Comparison of ENCODE assay signal across 9 cellular contexts in genomic region chr11:65607614-65608426, GRCh38. TPM values are rescaled to one million over a fixed set of nuclear protein-coding genes. Genes with fewer than 3 reads are reported as not detected.
A peak's percentile ranks its signal among the peaks of the same experiment; 100 is the strongest.
DNase-seq lines count a peak whose midpoint lies in the region; ATAC-seq and TF ChIP-seq lines count a peak whose summit lies in the region.
"Had no signal": no experiment of that assay in that cellular context is flagged by ENCODE, and none has a peak within 500 bp of the region (broad histone marks: within the 10 kb centered on the region; RNA-seq: fewer than 3 reads in every experiment).

No MANE protein-coding gene starts in this region.

- no peaks in the 10 kb centered on the region for H3K9me3 ChIP-seq in T-helper 17 cell (ENCODE audit: control insufficient read depth, low read length, poor library complexity, severe bottlenecking)
- no peaks in the 10 kb centered on the region for H3K9me3 ChIP-seq in fibroblast of lung (ENCODE audit: control insufficient read depth, insufficient read depth, low read depth, low read length)
- no peaks in the 10 kb centered on the region for H3K9me3 ChIP-seq in stomach smooth muscle (ENCODE audit: control insufficient read depth in 2 of 2, low read length in 2 of 2)

- H3K4me1 Mint-ChIP-seq in T-helper 17 cell, result peaks cover 28% of the 10 kb centered on the region

- no peak for TF ChIP-seq CTCF in fibroblast of lung (conservative IDR thresholded peaks at IDR 0.05 in 1 of 2, IDR thresholded peaks at IDR 0.05 in 1 of 2; ENCODE audit: low read depth in 1 of 2, low read length in 2 of 2)

- no peak overlapping the region for H2AFZ ChIP-seq in fibroblast of lung (ENCODE audit: low read length)

- no peak for DNase-seq in T-helper 17 cell
- no peak for DNase-seq in fibroblast of lung (ENCODE audit: low read depth in 2 of 2)
- DNase-seq in NCI-H748 treated with DMSO at 0.1 percent for 48 hours (lab: John Stamatoyannopoulos, UW), result no peak
- DNase-seq: activated T-cell treated with anti-CD3 and anti-CD28 coated beads, Interleukin-2, amount 50 U/mL, for 72 hours; NCI-H2081 treated with DMSO at 0.1 percent for 48 hours had no signal

- no peaks in the 10 kb centered on the region for H3K36me3 Mint-ChIP-seq in T-helper 17 cell (ENCODE audit: low read depth)

- no peak overlapping the region for H3K4me3 Mint-ChIP-seq in T-helper 17 cell
- H3K4me3 Mint-ChIP-seq: activated T-cell treated with anti-CD3 and anti-CD28 coated beads, Interleukin-2, amount 50 U/mL, for 72 hours had no signal

- H3K4me2 ChIP-seq in fibroblast of lung (ENCODE audit: extremely low read depth, insufficient read depth, low read length), result peak overlapping the region; percentile 54

- H3K27ac Mint-ChIP-seq in T-helper 17 cell, result peak overlapping the region; percentile 65

- H3K9ac ChIP-seq in fibroblast of lung (ENCODE audit: insufficient read depth, low read length), result no peak overlapping the region
- H3K9ac ChIP-seq in stomach smooth muscle (ENCODE audit: low read length in 2 of 2), result no peak overlapping the region

- no peaks in the 10 kb centered on the region for H4K20me1 ChIP-seq in fibroblast of lung (ENCODE audit: control insufficient read depth, extremely low read depth, insufficient read depth, low read length)

- peak overlapping the region in 2 of 4 experiments; percentile 19 to 32 for H3K4me3 ChIP-seq in fibroblast of lung (replicated peaks in 1 of 4; ENCODE audit: control extremely low read depth in 1 of 4, insufficient read depth in 1 of 4, low read depth in 3 of 4, low read length in 4 of 4)
- peak overlapping the region; percentile 46 to 70 for H3K4me3 ChIP-seq in stomach smooth muscle (ENCODE audit: low read length in 2 of 2)

- H3K27ac ChIP-seq in fibroblast of lung (ENCODE audit: insufficient read depth, low read length) (peak overlapping the region; percentile 23), stomach smooth muscle (ENCODE audit: low read length) (peak overlapping the region; percentile 46)
- H3K27ac ChIP-seq: epithelial cell of prostate, HL-60 had no signal

- no peaks in the 10 kb centered on the region for H3K27me3 ChIP-seq in fibroblast of lung (ENCODE audit: control insufficient read depth, insufficient read depth, low read length)
- no peaks in the 10 kb centered on the region for H3K27me3 ChIP-seq in stomach smooth muscle (ENCODE audit: control insufficient read depth in 1 of 2, insufficient read depth in 2 of 2, low read length in 2 of 2)

- no peaks in the 10 kb centered on the region for H3K27me3 Mint-ChIP-seq in T-helper 17 cell

- peaks cover 25% of the 10 kb centered on the region for H3K79me2 ChIP-seq in fibroblast of lung (ENCODE audit: control insufficient read depth, insufficient read depth, low read length)

- peaks cover 27% of the 10 kb centered on the region for H3K36me3 ChIP-seq in fibroblast of lung (ENCODE audit: control insufficient read depth, insufficient read depth, low read length)
- H3K36me3 ChIP-seq in stomach smooth muscle (ENCODE audit: control insufficient read depth in 2 of 2, insufficient read depth in 2 of 2, low read length in 2 of 2), result peaks cover 30 to 38% of the 10 kb centered on the region in 2 donors

- ATAC-seq in T-helper 17 cell, result no peak
- no peak for ATAC-seq in GM21723 (IDR thresholded peaks at IDR 0.05; ENCODE audit: unreplicated experiment)

- H3K4me1 ChIP-seq in fibroblast of lung (ENCODE audit: control insufficient read depth, extremely low read depth, insufficient read depth, low read length) (peaks cover 30% of the 10 kb centered on the region), stomach smooth muscle (ENCODE audit: control insufficient read depth, insufficient read depth, low read length) (peaks cover 56% of the 10 kb centered on the region)

RNA-seq across cellular contexts. Expression of gene MAP3K11, which starts 6.2 kb away (rescaled TPM):
- total RNA-seq in T-helper 17 cell (10 to 100 TPM; 63.1 to 64.6 TPM), fibroblast of lung (16.7 and 19.3 TPM in 2 replicates)
- 10.6 and 14.7 TPM in 2 replicates for polyA plus RNA-seq in fibroblast of lung
- polyA plus RNA-seq in fibroblast of lung (2012), result 20.2 and 31.5 TPM in 2 replicates
- 45.3 and 49.2 TPM in 2 replicates for polyA minus RNA-seq in fibroblast of lung (ENCODE audit: low replicate concordance)

RNA-seq across cellular contexts. Expression of gene PCNX3, which starts 7.8 kb away (rescaled TPM):
- total RNA-seq in T-helper 17 cell, result 10 to 100 TPM; 56.0 to 60.5 TPM
- total RNA-seq in fibroblast of lung, result 11.0 and 14.7 TPM in 2 replicates
- 8.0 and 14.5 TPM in 2 replicates for polyA plus RNA-seq in fibroblast of lung
- 16.1 and 25.3 TPM in 2 replicates for polyA plus RNA-seq in fibroblast of lung (2012)
- polyA minus RNA-seq in fibroblast of lung (ENCODE audit: low replicate concordance), result 80.6 and 89.1 TPM in 2 replicates

RNA-seq across cellular contexts. Expression of gene KCNK7, which starts 12.2 kb away (rescaled TPM):
- total RNA-seq in T-helper 17 cell (1 to 10 TPM; 4.7 to 5.7 TPM), fibroblast of lung (under 0.01 TPM in 1 of 2 replicates, not detected in the other)
- polyA plus RNA-seq in fibroblast of lung, result not detected in 2 replicates
- polyA plus RNA-seq in fibroblast of lung (2012), result 0.10 TPM in 1 of 2 replicates, not detected in the other
- not detected in 2 replicates for polyA minus RNA-seq in fibroblast of lung (ENCODE audit: low replicate concordance)

RNA-seq across cellular contexts. Expression of gene SIPA1, which starts 30.1 kb away (rescaled TPM):
- total RNA-seq in T-helper 17 cell, result 100 to 1,000 TPM; 142 to 182 TPM
- 13.6 and 32.5 TPM in 2 replicates for total RNA-seq in fibroblast of lung
- polyA plus RNA-seq in fibroblast of lung, result 7.8 and 15.4 TPM in 2 replicates
- 26.1 and 51.6 TPM in 2 replicates for polyA plus RNA-seq in fibroblast of lung (2012)
- 62.6 and 96.0 TPM in 2 replicates for polyA minus RNA-seq in fibroblast of lung (ENCODE audit: low replicate concordance)

RNA-seq across cellular contexts. Expression of gene EHBP1L1, which starts 32.0 kb away (rescaled TPM):
- total RNA-seq in T-helper 17 cell (100 to 1,000 TPM; 123 to 152 TPM), fibroblast of lung (46.5 and 53.5 TPM in 2 replicates)
- polyA plus RNA-seq in fibroblast of lung, result 12.4 and 12.8 TPM in 2 replicates
- 33.0 and 39.0 TPM in 2 replicates for polyA plus RNA-seq in fibroblast of lung (2012)
- 23.5 and 35.6 TPM in 2 replicates for polyA minus RNA-seq in fibroblast of lung (ENCODE audit: low replicate concordance)
